ENCODE assay signal across 8 cellular contexts in genomic region chr7:66980336-66980735, GRCh38. TPM values are rescaled to one million over a fixed set of nuclear protein-coding genes. Genes with fewer than 3 reads are reported as not detected.
DNase-seq lines count a peak whose midpoint lies in the region; ATAC-seq and TF ChIP-seq lines count a peak whose summit lies in the region.
"Not testable (repeated sequence)": the region's sequence is repeated elsewhere in the genome, so short reads cannot be mapped to it uniquely, and the experiment has no call there.

No MANE protein-coding gene starts in this region.

- H3K9me3 ChIP-seq in DOHH2 (ENCODE audit: control insufficient read depth, insufficient read depth, low read length) = peaks cover 24% of the 10 kb centered on the region
- H3K9me3 ChIP-seq in HEK293 (ENCODE audit: control insufficient read depth, insufficient read depth, low read depth, low read length); Karpas-422 (ENCODE audit: low read length): not testable (repeated sequence)
- peaks cover 40% of the 10 kb centered on the region for H3K9me3 ChIP-seq in OCI-LY7 (ENCODE audit: low read length)

- H3K4me1 Mint-ChIP-seq in activated naive CD4-positive, alpha-beta T cell treated with anti-CD3 and anti-CD28 coated beads, Interleukin-2, amount 50 U/mL, for 24 hours; endothelial cell (ENCODE audit: unreplicated experiment); memory B cell: not testable (repeated sequence)
- peaks cover 12 to 13% of the 10 kb centered on the region in 2 donors for H3K4me1 Mint-ChIP-seq in stimulated activated naive B cell treated with anti-CD40 and anti-IgM and Interleukin-4, amounts not matched to agents 10 μg/mL and 1 μg/mL and 100 μg/mL, for 72 hours

- not testable (repeated sequence) for H3K79me2 ChIP-seq in DOHH2 (ENCODE audit: control insufficient read depth, low read length); Karpas-422 (ENCODE audit: low read length); OCI-LY7 (ENCODE audit: insufficient read depth, low read depth, low read length)

- not testable (repeated sequence) for H4K20me1 ChIP-seq in DOHH2 (ENCODE audit: control insufficient read depth, insufficient read depth, low read depth, low read length); Karpas-422 (ENCODE audit: insufficient read depth, low read depth, low read length); OCI-LY7 (ENCODE audit: insufficient read depth, low read length)

- H3K4me3 Mint-ChIP-seq in activated naive CD4-positive, alpha-beta T cell treated with anti-CD3 and anti-CD28 coated beads, Interleukin-2, amount 50 U/mL, for 24 hours; memory B cell; stimulated activated naive B cell treated with anti-CD40 and anti-IgM and Interleukin-4, amounts not matched to agents 10 μg/mL and 1 μg/mL and 100 μg/mL, for 72 hours: not testable (repeated sequence)
- H3K4me3 Mint-ChIP-seq in endothelial cell (ENCODE audit: unreplicated experiment) = peak overlapping the region; percentile 3

- not testable (repeated sequence) for H2AFZ ChIP-seq in Karpas-422 (ENCODE audit: low read length); OCI-LY7 (ENCODE audit: low read length)

- H3K9me3 Mint-ChIP-seq in activated naive CD4-positive, alpha-beta T cell treated with anti-CD3 and anti-CD28 coated beads, Interleukin-2, amount 50 U/mL, for 24 hours; endothelial cell (ENCODE audit: unreplicated experiment); memory B cell: not testable (repeated sequence)
- peaks cover 9 to 16% of the 10 kb centered on the region in 2 donors for H3K9me3 Mint-ChIP-seq in stimulated activated naive B cell treated with anti-CD40 and anti-IgM and Interleukin-4, amounts not matched to agents 10 μg/mL and 1 μg/mL and 100 μg/mL, for 72 hours

- intact Hi-C loops in OCI-LY7 (cut with micrococcal nuclease; ENCODE audit: unreplicated experiment) = not testable (repeated sequence)

- H3K36me3 Mint-ChIP-seq in activated naive CD4-positive, alpha-beta T cell treated with anti-CD3 and anti-CD28 coated beads, Interleukin-2, amount 50 U/mL, for 24 hours; endothelial cell (ENCODE audit: low read depth, unreplicated experiment); memory B cell: not testable (repeated sequence)
- peaks cover 5 to 14% of the 10 kb centered on the region in 2 donors for H3K36me3 Mint-ChIP-seq in stimulated activated naive B cell treated with anti-CD40 and anti-IgM and Interleukin-4, amounts not matched to agents 10 μg/mL and 1 μg/mL and 100 μg/mL, for 72 hours

- H3K4me3 ChIP-seq in DOHH2 (ENCODE audit: low read length); HEK293 (ENCODE audit: low read depth, low read length); Karpas-422 (ENCODE audit: low read length): not testable (repeated sequence)
- peak overlapping the region; percentile 3 for H3K4me3 ChIP-seq in OCI-LY7 (ENCODE audit: low read depth, low read length, poor library complexity, severe bottlenecking)

- not testable (repeated sequence) for H3F3A ChIP-seq in DOHH2 (ENCODE audit: control insufficient read depth, insufficient read depth)

- H3K27ac ChIP-seq in DOHH2 (ENCODE audit: low read depth, low read length) = peak overlapping the region; percentile 64
- not testable (repeated sequence) for H3K27ac ChIP-seq in HEK293 (ENCODE audit: extremely low read depth, low read depth, low read length)
- peak overlapping the region; percentile 49; the same call in 1 of the 2 replicates for H3K27ac ChIP-seq in Karpas-422 (ENCODE audit: low read length)
- H3K27ac ChIP-seq in OCI-LY7 (ENCODE audit: low read depth, low read length, poor library complexity, severe bottlenecking) = peak overlapping the region; percentile 97

- H3K4me2 ChIP-seq in DOHH2 (ENCODE audit: low read length) = peak overlapping the region; percentile 21; the same call in 1 of the 2 replicates
- not testable (repeated sequence) for H3K4me2 ChIP-seq in Karpas-422 (ENCODE audit: low read depth, low read length, poor library complexity, severe bottlenecking)
- peak overlapping the region; percentile 45 for H3K4me2 ChIP-seq in OCI-LY7 (ENCODE audit: low read length)

- H3K36me3 ChIP-seq in DOHH2 (ENCODE audit: control insufficient read depth, low read length); HEK293 (ENCODE audit: control insufficient read depth in 2 of 2, insufficient read depth in 1 of 2, low read length in 2 of 2); Karpas-422 (ENCODE audit: insufficient read depth, low read length); OCI-LY7 (ENCODE audit: insufficient read depth, low read length): not testable (repeated sequence)

- not testable (repeated sequence) for H3K27me3 ChIP-seq in DOHH2 (ENCODE audit: control insufficient read depth, low read length); Karpas-422 (ENCODE audit: low read length)

- peak; percentile 62 for DNase-seq in Karpas-422
- DNase-seq in OCI-LY7 (ENCODE audit: low spot score) = peak; percentile 88
- not testable (repeated sequence) for DNase-seq in endothelial cell (ENCODE audit: low spot score); memory B cell (ENCODE audit: low spot score in 2 of 2)
- DNase-seq in stimulated activated naive B cell treated with anti-CD40 and anti-IgM and Interleukin-4, amounts not matched to agents 10 μg/mL and 1 μg/mL and 100 μg/mL, for 72 hours = peak; percentile 35

- peaks cover 11% of the 10 kb centered on the region for H3K4me1 ChIP-seq in DOHH2 (ENCODE audit: control insufficient read depth, low read length)
- not testable (repeated sequence) for H3K4me1 ChIP-seq in HEK293 (ENCODE audit: control insufficient read depth, insufficient read depth, low read length); Karpas-422 (ENCODE audit: low read length)
- peaks cover 16% of the 10 kb centered on the region for H3K4me1 ChIP-seq in OCI-LY7 (ENCODE audit: insufficient read depth, low read length, poor library complexity, severe bottlenecking)

- BruUV-seq in OCI-LY7 (replicated peaks; lab: Mats Ljungman, UMichigan) = not testable (repeated sequence)

- CTCF ChIA-PET in HEK293 (lab: Yijun Ruan, JAX); OCI-LY7 (lab: Charles Lee; ENCODE audit: unreplicated experiment): not testable (repeated sequence)

- not testable (repeated sequence) for H3K27me3 Mint-ChIP-seq in activated naive CD4-positive, alpha-beta T cell treated with anti-CD3 and anti-CD28 coated beads, Interleukin-2, amount 50 U/mL, for 24 hours; endothelial cell (ENCODE audit: unreplicated experiment); memory B cell; stimulated activated naive B cell treated with anti-CD40 and anti-IgM and Interleukin-4, amounts not matched to agents 10 μg/mL and 1 μg/mL and 100 μg/mL, for 72 hours

- H3K9me2 ChIP-seq in DOHH2 (replicated peaks; ENCODE audit: control insufficient read depth, low read length); Karpas-422 (replicated peaks; ENCODE audit: insufficient read depth, low read length); OCI-LY7 (ENCODE audit: insufficient read depth, low read length): not testable (repeated sequence)

- peak overlapping the region; percentile 87 for H3K27ac Mint-ChIP-seq in activated naive CD4-positive, alpha-beta T cell treated with anti-CD3 and anti-CD28 coated beads, Interleukin-2, amount 50 U/mL, for 24 hours
- H3K27ac Mint-ChIP-seq in endothelial cell (ENCODE audit: unreplicated experiment) (peak overlapping the region; percentile 1), memory B cell (peak overlapping the region; percentile 51)
- H3K27ac Mint-ChIP-seq in stimulated activated naive B cell treated with anti-CD40 and anti-IgM and Interleukin-4, amounts not matched to agents 10 μg/mL and 1 μg/mL and 100 μg/mL, for 72 hours = peak overlapping the region; percentile 81

- POLR2A ChIA-PET in HEK293 (lab: Yijun Ruan, JAX) = not testable (repeated sequence)
- POLR2A ChIA-PET in OCI-LY7 (lab: Charles Lee) = interaction anchor here (0.6 kb wide), 1 partner anchor 347 kb away, joined by 3 read pairs; no protein-coding TSS in a partner anchor

- not testable (repeated sequence) for TF ChIP-seq CTCF in DOHH2 (IDR thresholded peaks at IDR 0.05; ENCODE audit: low read depth, low read length, poor library complexity, severe bottlenecking); HEK293 (tag by site-specific recombination; IDR thresholded peaks at IDR 0.05); OCI-LY7 (conservative IDR thresholded peaks at IDR 0.05; ENCODE audit: low read length); endothelial cell (IDR thresholded peaks at IDR 0.05; ENCODE audit: unreplicated experiment)

- ATAC-seq in memory B cell (ENCODE audit: low read depth) = peak; percentile 58
- peak; percentile 91 to 95 for ATAC-seq in stimulated activated naive B cell treated with anti-CD40 and anti-IgM and Interleukin-4, amounts not matched to agents 10 μg/mL and 1 μg/mL and 100 μg/mL, for 72 hours (replicated peaks)

- not testable (repeated sequence) for H3K9ac ChIP-seq in Karpas-422 (ENCODE audit: low read length)

TF ChIP-seq in HEK293, 187 proteins besides CTCF, POLR2A, EP300 and RAD21:
- peak; percentile 16 for TF ChIP-seq SETDB1 (IDR thresholded peaks at IDR 0.05; ENCODE audit: insufficient read length, low read length)
TF ChIP-seq in HEK293: peak in this region for 1; not testable (repeated sequence) for 186.

RNA-seq across cellular contexts. Expression of gene SBDS, which starts 15.1 kb away (rescaled TPM):
- 15.0 and 17.5 TPM in 2 replicates for total RNA-seq in Karpas-422 (2014; rRNA removed; shearing (Covaris generic); ENCODE audit: low replicate concordance)
- 43.2 and 45.6 TPM in 2 replicates for total RNA-seq in OCI-LY7 (2014; rRNA removed; shearing (Covaris generic))
- total RNA-seq in OCI-LY7 (2022) (100 and 124 TPM in 2 replicates), endothelial cell (ENCODE audit: unreplicated experiment) (53.5 TPM)

RNA-seq across cellular contexts. Expression of gene TYW1, which starts 16.3 kb away (rescaled TPM):
- 17.3 and 21.5 TPM in 2 replicates for total RNA-seq in Karpas-422 (2014; rRNA removed; shearing (Covaris generic); ENCODE audit: low replicate concordance)
- total RNA-seq in OCI-LY7 (2014; rRNA removed; shearing (Covaris generic)) = 17.0 and 17.3 TPM in 2 replicates
- total RNA-seq in OCI-LY7 (2022) (15.3 and 22.3 TPM in 2 replicates), endothelial cell (ENCODE audit: unreplicated experiment) (12.8 TPM)

RNA-seq across cellular contexts. Expression of gene TMEM248, which starts 59.3 kb away (rescaled TPM):
- 97.5 and 126 TPM in 2 replicates for total RNA-seq in Karpas-422 (2014; rRNA removed; shearing (Covaris generic); ENCODE audit: low replicate concordance)
- 66.4 and 76.5 TPM in 2 replicates for total RNA-seq in OCI-LY7 (2014; rRNA removed; shearing (Covaris generic))
- total RNA-seq in OCI-LY7 (2022) (88.8 and 97.0 TPM in 2 replicates), endothelial cell (ENCODE audit: unreplicated experiment) (97.7 TPM)

Comparison
In these comparisons a context has a peak if more than half of its experiments do, and no peak if none do; other contexts are left out.
1. H3K27ac Mint-ChIP-seq: peak in every context shown above with its lines; median percentile 87 in activated naive CD4-positive, alpha-beta T cell treated with anti-CD3 and anti-CD28 coated beads, Interleukin-2, amount 50 U/mL, for 24 hours; 81 in stimulated activated naive B cell treated with anti-CD40 and anti-IgM and Interleukin-4, amounts not matched to agents 10 μg/mL and 1 μg/mL and 100 μg/mL, for 72 hours; 51 in memory B cell; 1 in endothelial cell.